ENCODE assay signal across 20 cellular contexts in the genomic region with DNA sequence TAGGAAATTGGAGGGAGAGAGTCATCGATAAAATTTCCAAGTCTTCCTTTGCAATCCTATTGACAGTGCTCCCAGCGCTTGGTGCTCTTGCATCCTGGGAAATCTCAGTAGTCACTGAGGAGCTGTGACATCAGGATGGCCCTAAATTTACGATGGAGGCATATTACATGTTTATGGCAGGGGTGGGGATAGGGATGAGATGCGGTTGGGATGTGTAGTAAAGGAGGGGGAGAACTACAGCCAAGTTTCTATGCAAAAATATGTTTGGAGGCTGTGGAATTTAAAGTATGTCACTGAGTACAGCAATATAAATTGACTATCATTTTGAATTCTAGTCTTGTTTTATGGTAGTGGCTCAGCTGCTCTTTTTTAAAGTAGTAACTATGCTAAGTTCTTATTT.
"Had no signal": no experiment of that assay in that cellular context is flagged by ENCODE, and none has a peak within 500 bp of the region (broad histone marks: within the 10 kb centered on the region; RNA-seq: fewer than 3 reads in every experiment).

No MANE protein-coding gene starts in this region.

- H3K4me1 Mint-ChIP-seq: immature natural killer cell; naive B cell; stimulated activated naive B cell treated with anti-CD40 and anti-IgM and Interleukin-4, amounts not matched to agents 10 μg/mL and 1 μg/mL and 100 μg/mL, for 72 hours had no signal

- H3K9me3 ChIP-seq: colonic mucosa, esophagus squamous epithelium, gastroesophageal sphincter, left ventricle myocardium inferior, lower lobe of right lung, neutrophil, stomach, thoracic aorta, transverse colon had no signal

- H3K27me3 ChIP-seq: colonic mucosa, transverse colon had no signal

- H3K36me3 ChIP-seq: colonic mucosa, esophagus squamous epithelium, gastroesophageal sphincter, left ventricle myocardium inferior, lower lobe of right lung, neutrophil, stomach, thoracic aorta, transverse colon had no signal

- H3K27ac ChIP-seq: colonic mucosa, esophagus squamous epithelium, gastroesophageal sphincter, left ventricle myocardium inferior, lower lobe of right lung, neutrophil, skin epidermis, stomach, thoracic aorta, transverse colon had no signal

- H3K36me3 Mint-ChIP-seq: immature natural killer cell; naive B cell; stimulated activated naive B cell treated with anti-CD40 and anti-IgM and Interleukin-4, amounts not matched to agents 10 μg/mL and 1 μg/mL and 100 μg/mL, for 72 hours had no signal

- H3K4me3 Mint-ChIP-seq: immature natural killer cell; naive B cell; stimulated activated naive B cell treated with anti-CD40 and anti-IgM and Interleukin-4, amounts not matched to agents 10 μg/mL and 1 μg/mL and 100 μg/mL, for 72 hours had no signal

- H3K9me3 Mint-ChIP-seq: stimulated activated naive B cell treated with anti-CD40 and anti-IgM and Interleukin-4, amounts not matched to agents 10 μg/mL and 1 μg/mL and 100 μg/mL, for 72 hours had no signal

- DNase-seq: colonic mucosa; dermis blood vessel endothelial cell; esophagus squamous epithelium; foreskin fibroblast; glutamatergic neuron; immature natural killer cell; left ventricle myocardium inferior; lower lobe of right lung; mesenchymal stem cell; naive B cell; stimulated activated CD4-positive, alpha-beta T cell treated with anti-CD3 and anti-CD28 coated beads, Interleukin-2, amount 100 ng/mL, for 24 hours; stimulated activated CD4-positive, alpha-beta T cell treated with anti-CD3 and anti-CD28 coated beads, Interleukin-4, amount 100 ng/mL, for 4 hours; stimulated activated naive B cell treated with anti-CD40 and anti-IgM and Interleukin-4, amounts not matched to agents 10 μg/mL and 1 μg/mL and 100 μg/mL, for 72 hours; stomach; substantia nigra; transverse colon had no signal

- H3K4me1 ChIP-seq: colonic mucosa, gastroesophageal sphincter, left ventricle myocardium inferior, lower lobe of right lung, stomach, transverse colon had no signal

- ATAC-seq: gastroesophageal sphincter; lower lobe of right lung; stimulated activated naive B cell treated with anti-CD40 and anti-IgM and Interleukin-4, amounts not matched to agents 10 μg/mL and 1 μg/mL and 100 μg/mL, for 72 hours had no signal

- H3K4me3 ChIP-seq: colonic mucosa, esophagus squamous epithelium, gastroesophageal sphincter, left ventricle myocardium inferior, lower lobe of right lung, skin epidermis, stomach, thoracic aorta, transverse colon had no signal

- H3K27ac Mint-ChIP-seq: immature natural killer cell; naive B cell; stimulated activated naive B cell treated with anti-CD40 and anti-IgM and Interleukin-4, amounts not matched to agents 10 μg/mL and 1 μg/mL and 100 μg/mL, for 72 hours had no signal
